ENCODE assay signal across 1 cellular context in the genomic region with DNA sequence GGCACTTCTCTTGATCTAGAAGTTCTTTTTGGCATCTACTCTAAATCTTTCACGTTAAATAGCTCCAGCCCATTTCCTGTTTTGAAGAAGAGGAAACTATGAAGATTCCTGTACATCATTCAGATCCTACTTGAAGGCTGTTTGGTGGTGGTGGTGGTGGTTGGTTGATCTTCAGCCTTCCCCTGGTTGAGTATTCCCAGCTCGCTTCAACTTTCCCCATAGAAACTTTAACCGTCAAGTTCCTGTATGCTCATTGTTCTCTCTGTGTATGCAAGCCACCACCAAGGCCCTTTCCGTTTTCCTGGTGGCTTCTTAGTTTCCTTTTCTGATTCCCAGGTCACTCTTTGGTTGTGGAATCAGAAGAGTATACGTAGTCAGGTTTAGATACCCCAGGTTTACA.
TF ChIP-seq lines count a peak whose summit lies in the region.

No MANE protein-coding gene starts in this region.

TF ChIP-seq in GM23338, 12 proteins besides CTCF, POLR2A, EP300 and RAD21:
- TF ChIP-seq EZH2phosphoT487 (IDR thresholded peaks at IDR 0.05; ENCODE audit: unreplicated experiment) (no peak), POLR2AphosphoS5 (IDR thresholded peaks at IDR 0.05; ENCODE audit: low read depth) (no peak), ZNF331 (CRISPR knock-in tag; IDR thresholded peaks at IDR 0.05; ENCODE audit: low read depth) (no peak), CREB1 (CRISPR knock-in tag; IDR thresholded peaks at IDR 0.05; ENCODE audit: low read depth) (no peak), NANOG (IDR thresholded peaks at IDR 0.05; ENCODE audit: borderline replicate concordance) (no peak), ZNF114 (CRISPR knock-in tag; IDR thresholded peaks at IDR 0.05) (no peak), JUNB (IDR thresholded peaks at IDR 0.05; ENCODE audit: unreplicated experiment) (no peak), EZH2 (IDR thresholded peaks at IDR 0.05; ENCODE audit: low read depth, unreplicated experiment) (no peak), STAT1 (IDR thresholded peaks at IDR 0.05; ENCODE audit: unreplicated experiment) (no peak)
- TF ChIP-seq, protein P1, sequence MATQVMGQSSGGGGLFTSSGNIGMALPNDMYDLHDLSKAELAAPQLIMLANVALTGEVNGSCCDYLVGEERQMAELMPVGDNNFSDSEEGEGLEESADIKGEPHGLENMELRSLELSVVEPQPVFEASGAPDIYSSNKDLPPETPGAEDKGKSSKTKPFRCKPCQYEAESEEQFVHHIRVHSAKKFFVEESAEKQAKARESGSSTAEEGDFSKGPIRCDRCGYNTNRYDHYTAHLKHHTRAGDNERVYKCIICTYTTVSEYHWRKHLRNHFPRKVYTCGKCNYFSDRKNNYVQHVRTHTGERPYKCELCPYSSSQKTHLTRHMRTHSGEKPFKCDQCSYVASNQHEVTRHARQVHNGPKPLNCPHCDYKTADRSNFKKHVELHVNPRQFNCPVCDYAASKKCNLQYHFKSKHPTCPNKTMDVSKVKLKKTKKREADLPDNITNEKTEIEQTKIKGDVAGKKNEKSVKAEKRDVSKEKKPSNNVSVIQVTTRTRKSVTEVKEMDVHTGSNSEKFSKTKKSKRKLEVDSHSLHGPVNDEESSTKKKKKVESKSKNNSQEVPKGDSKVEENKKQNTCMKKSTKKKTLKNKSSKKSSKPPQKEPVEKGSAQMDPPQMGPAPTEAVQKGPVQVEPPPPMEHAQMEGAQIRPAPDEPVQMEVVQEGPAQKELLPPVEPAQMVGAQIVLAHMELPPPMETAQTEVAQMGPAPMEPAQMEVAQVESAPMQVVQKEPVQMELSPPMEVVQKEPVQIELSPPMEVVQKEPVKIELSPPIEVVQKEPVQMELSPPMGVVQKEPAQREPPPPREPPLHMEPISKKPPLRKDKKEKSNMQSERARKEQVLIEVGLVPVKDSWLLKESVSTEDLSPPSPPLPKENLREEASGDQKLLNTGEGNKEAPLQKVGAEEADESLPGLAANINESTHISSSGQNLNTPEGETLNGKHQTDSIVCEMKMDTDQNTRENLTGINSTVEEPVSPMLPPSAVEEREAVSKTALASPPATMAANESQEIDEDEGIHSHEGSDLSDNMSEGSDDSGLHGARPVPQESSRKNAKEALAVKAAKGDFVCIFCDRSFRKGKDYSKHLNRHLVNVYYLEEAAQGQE (IDR thresholded peaks at IDR 0.05; ENCODE audit: unreplicated experiment) = no peak
- TF ChIP-seq, protein P2, sequence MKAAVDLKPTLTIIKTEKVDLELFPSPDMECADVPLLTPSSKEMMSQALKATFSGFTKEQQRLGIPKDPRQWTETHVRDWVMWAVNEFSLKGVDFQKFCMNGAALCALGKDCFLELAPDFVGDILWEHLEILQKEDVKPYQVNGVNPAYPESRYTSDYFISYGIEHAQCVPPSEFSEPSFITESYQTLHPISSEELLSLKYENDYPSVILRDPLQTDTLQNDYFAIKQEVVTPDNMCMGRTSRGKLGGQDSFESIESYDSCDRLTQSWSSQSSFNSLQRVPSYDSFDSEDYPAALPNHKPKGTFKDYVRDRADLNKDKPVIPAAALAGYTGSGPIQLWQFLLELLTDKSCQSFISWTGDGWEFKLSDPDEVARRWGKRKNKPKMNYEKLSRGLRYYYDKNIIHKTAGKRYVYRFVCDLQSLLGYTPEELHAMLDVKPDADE (IDR thresholded peaks at IDR 0.05) = no peak
- TF ChIP-seq, protein P3, sequence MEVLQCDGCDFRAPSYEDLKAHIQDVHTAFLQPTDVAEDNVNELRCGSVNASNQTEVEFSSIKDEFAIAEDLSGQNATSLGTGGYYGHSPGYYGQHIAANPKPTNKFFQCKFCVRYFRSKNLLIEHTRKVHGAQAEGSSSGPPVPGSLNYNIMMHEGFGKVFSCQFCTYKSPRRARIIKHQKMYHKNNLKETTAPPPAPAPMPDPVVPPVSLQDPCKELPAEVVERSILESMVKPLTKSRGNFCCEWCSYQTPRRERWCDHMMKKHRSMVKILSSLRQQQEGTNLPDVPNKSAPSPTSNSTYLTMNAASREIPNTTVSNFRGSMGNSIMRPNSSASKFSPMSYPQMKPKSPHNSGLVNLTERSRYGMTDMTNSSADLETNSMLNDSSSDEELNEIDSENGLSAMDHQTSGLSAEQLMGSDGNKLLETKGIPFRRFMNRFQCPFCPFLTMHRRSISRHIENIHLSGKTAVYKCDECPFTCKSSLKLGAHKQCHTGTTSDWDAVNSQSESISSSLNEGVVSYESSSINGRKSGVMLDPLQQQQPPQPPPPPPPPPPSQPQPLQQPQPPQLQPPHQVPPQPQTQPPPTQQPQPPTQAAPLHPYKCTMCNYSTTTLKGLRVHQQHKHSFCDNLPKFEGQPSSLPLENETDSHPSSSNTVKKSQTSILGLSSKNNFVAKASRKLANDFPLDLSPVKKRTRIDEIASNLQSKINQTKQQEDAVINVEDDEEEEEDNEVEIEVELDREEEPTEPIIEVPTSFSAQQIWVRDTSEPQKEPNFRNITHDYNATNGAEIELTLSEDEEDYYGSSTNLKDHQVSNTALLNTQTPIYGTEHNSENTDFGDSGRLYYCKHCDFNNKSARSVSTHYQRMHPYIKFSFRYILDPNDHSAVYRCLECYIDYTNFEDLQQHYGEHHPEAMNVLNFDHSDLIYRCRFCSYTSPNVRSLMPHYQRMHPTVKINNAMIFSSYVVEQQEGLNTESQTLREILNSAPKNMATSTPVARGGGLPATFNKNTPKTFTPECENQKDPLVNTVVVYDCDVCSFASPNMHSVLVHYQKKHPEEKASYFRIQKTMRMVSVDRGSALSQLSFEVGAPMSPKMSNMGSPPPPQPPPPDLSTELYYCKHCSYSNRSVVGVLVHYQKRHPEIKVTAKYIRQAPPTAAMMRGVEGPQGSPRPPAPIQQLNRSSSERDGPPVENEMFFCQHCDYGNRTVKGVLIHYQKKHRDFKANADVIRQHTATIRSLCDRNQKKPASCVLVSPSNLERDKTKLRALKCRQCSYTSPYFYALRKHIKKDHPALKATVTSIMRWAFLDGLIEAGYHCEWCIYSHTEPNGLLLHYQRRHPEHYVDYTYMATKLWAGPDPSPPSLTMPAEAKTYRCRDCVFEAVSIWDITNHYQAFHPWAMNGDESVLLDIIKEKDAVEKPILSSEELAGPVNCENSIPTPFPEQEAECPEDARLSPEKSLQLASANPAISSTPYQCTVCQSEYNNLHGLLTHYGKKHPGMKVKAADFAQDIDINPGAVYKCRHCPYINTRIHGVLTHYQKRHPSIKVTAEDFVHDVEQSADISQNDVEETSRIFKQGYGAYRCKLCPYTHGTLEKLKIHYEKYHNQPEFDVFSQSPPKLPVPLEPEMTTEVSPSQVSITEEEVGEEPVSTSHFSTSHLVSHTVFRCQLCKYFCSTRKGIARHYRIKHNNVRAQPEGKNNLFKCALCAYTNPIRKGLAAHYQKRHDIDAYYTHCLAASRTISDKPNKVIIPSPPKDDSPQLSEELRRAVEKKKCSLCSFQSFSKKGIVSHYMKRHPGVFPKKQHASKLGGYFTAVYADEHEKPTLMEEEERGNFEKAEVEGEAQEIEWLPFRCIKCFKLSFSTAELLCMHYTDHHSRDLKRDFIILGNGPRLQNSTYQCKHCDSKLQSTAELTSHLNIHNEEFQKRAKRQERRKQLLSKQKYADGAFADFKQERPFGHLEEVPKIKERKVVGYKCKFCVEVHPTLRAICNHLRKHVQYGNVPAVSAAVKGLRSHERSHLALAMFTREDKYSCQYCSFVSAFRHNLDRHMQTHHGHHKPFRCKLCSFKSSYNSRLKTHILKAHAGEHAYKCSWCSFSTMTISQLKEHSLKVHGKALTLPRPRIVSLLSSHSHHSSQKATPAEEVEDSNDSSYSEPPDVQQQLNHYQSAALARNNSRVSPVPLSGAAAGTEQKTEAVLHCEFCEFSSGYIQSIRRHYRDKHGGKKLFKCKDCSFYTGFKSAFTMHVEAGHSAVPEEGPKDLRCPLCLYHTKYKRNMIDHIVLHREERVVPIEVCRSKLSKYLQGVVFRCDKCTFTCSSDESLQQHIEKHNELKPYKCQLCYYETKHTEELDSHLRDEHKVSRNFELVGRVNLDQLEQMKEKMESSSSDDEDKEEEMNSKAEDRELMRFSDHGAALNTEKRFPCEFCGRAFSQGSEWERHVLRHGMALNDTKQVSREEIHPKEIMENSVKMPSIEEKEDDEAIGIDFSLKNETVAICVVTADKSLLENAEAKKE (CRISPR knock-in tag; IDR thresholded peaks at IDR 0.05) = no peak
TF ChIP-seq in GM23338: peak in this region for 0.
